In genomic region chr15:80955571-80956452, GRCh38 we compare ENCODE assay signal across 8 cellular contexts. TPM values are rescaled to one million over a fixed set of nuclear protein-coding genes. Genes with fewer than 3 reads are reported as not detected.
A peak's percentile ranks its signal among the peaks of the same experiment; 100 is the strongest.
DNase-seq lines count a peak whose midpoint lies in the region; ATAC-seq and TF ChIP-seq lines count a peak whose summit lies in the region.
"Not testable (repeated sequence)": the region's sequence is repeated elsewhere in the genome, so short reads cannot be mapped to it uniquely, and the experiment has no call there.

No MANE protein-coding gene starts in this region.

- peaks cover 32% of the 10 kb centered on the region for H3K36me3 Mint-ChIP-seq in activated CD8-positive, alpha-beta T cell treated with anti-CD3 and anti-CD28 coated beads, Interleukin-2, amount 10 ng/mL, durations not matched to agents 7 days and 5 days (ENCODE audit: low read depth)

- H3K9me3 ChIP-seq in PC-9 (ENCODE audit: insufficient read depth, low read depth): not testable (repeated sequence)

- H3K4me3 Mint-ChIP-seq in activated CD8-positive, alpha-beta T cell treated with anti-CD3 and anti-CD28 coated beads, Interleukin-2, amount 10 ng/mL, durations not matched to agents 7 days and 5 days: not testable (repeated sequence)

- not testable (repeated sequence) for H3K4me3 ChIP-seq in PC-9; retinal pigment epithelial cell (ENCODE audit: low read length)

- not testable (repeated sequence) for H4K20me1 ChIP-seq in PC-9 (ENCODE audit: insufficient read depth)

- DNase-seq in COLO829 (ENCODE audit: low spot score) (peak; percentile 16), PC-9 (peak; percentile 81 to 95), amniotic stem cell (lab: John Stamatoyannopoulos, UW) (peak; percentile 80), glomerular endothelial cell (ENCODE audit: extremely low read depth, low read depth, low spot score) (peak; percentile 12), retinal pigment epithelial cell (ENCODE audit: low read depth) (peak; percentile 80)
- peak; percentile 36 for DNase-seq in activated CD8-positive, alpha-beta T cell treated with anti-CD3 and anti-CD28 coated beads, Interleukin-2, amount 10 ng/mL, durations not matched to agents 7 days and 5 days
- DNase-seq in stimulated activated CD8-positive, alpha-beta memory T cell treated with anti-CD3 and anti-CD28 coated beads, Interleukin-7, amount 100 ng/mL, for 4 hours (ENCODE audit: low read depth in 2 of 2): peak; percentile 43 to 45

- peak overlapping the region; percentile 82 for H3K27ac ChIP-seq in PC-9

- ATAC-seq in HG02798 (IDR thresholded peaks at IDR 0.05; ENCODE audit: poor library complexity, unreplicated experiment): peak; percentile 53
- peak; percentile 64 for ATAC-seq in activated CD8-positive, alpha-beta T cell treated with anti-CD3 and anti-CD28 coated beads, Interleukin-2, amount 10 ng/mL, durations not matched to agents 7 days and 5 days

- peak overlapping the region; percentile 59 for H3K4me2 ChIP-seq in PC-9

- H3K79me2 ChIP-seq in PC-9 (ENCODE audit: low read depth): not testable (repeated sequence)

- CTCF ChIA-PET in PC-9 (lab: Charles Lee): not testable (repeated sequence)
- CTCF ChIA-PET in activated CD8-positive, alpha-beta T cell treated with anti-CD3 and anti-CD28 coated beads, Interleukin-2, amount 10 ng/mL, durations not matched to agents 7 days and 5 days (lab: Charles Lee): interaction anchor here (1.3 kb wide), 1 partner anchor 14 kb away, joined by 6 read pairs; no protein-coding TSS in a partner anchor

- H3F3A ChIP-seq in PC-9 (ENCODE audit: insufficient read depth, low read depth): peaks cover 35% of the 10 kb centered on the region

- not testable (repeated sequence) for H3K27me3 ChIP-seq in PC-9 (ENCODE audit: insufficient read depth, low read depth)

- POLR2A ChIA-PET in PC-9 (lab: Charles Lee; ENCODE audit: unreplicated experiment): interaction anchor here (0.7 kb wide), 1 partner anchor 111 kb away, joined by 3 read pairs; no protein-coding TSS in a partner anchor
- POLR2A ChIA-PET in activated CD8-positive, alpha-beta T cell treated with anti-CD3 and anti-CD28 coated beads, Interleukin-2, amount 10 ng/mL, durations not matched to agents 7 days and 5 days (lab: Charles Lee): not testable (repeated sequence)

- not testable (repeated sequence) for TF ChIP-seq CTCF in PC-9 (conservative IDR thresholded peaks at IDR 0.05); retinal pigment epithelial cell (conservative IDR thresholded peaks at IDR 0.05; ENCODE audit: low read depth, low read length)

- not testable (repeated sequence) for H3K9me3 Mint-ChIP-seq in activated CD8-positive, alpha-beta T cell treated with anti-CD3 and anti-CD28 coated beads, Interleukin-2, amount 10 ng/mL, durations not matched to agents 7 days and 5 days (ENCODE audit: insufficient read depth)

- intact Hi-C loops in PC-9 (cut with micrococcal nuclease; ENCODE audit: unreplicated experiment): loop anchor here (1.0 kb wide), 2 partner anchors 11 to 277 kb away; no protein-coding TSS in a partner anchor

- not testable (repeated sequence) for H3K27ac Mint-ChIP-seq in activated CD8-positive, alpha-beta T cell treated with anti-CD3 and anti-CD28 coated beads, Interleukin-2, amount 10 ng/mL, durations not matched to agents 7 days and 5 days

- not testable (repeated sequence) for H3K36me3 ChIP-seq in PC-9 (ENCODE audit: low read depth)

- H3K4me1 ChIP-seq in PC-9 (replicated peaks; ENCODE audit: insufficient read depth): peaks cover 49% of the 10 kb centered on the region

- H3K4me1 Mint-ChIP-seq in activated CD8-positive, alpha-beta T cell treated with anti-CD3 and anti-CD28 coated beads, Interleukin-2, amount 10 ng/mL, durations not matched to agents 7 days and 5 days (ENCODE audit: low read depth): not testable (repeated sequence)

- H3K27me3 Mint-ChIP-seq in activated CD8-positive, alpha-beta T cell treated with anti-CD3 and anti-CD28 coated beads, Interleukin-2, amount 10 ng/mL, durations not matched to agents 7 days and 5 days (ENCODE audit: low read depth): not testable (repeated sequence)

- H3K9me2 ChIP-seq in PC-9 (ENCODE audit: insufficient read depth): not testable (repeated sequence)

- H2AFZ ChIP-seq in PC-9: not testable (repeated sequence)

- BruUV-seq in PC-9 (replicated peaks; lab: Mats Ljungman, UMichigan): not testable (repeated sequence)

RNA-seq across cellular contexts. Expression of gene MESD, which starts 33.8 kb away (rescaled TPM):
- total RNA-seq in PC-9 (2021): 21.9 and 22.8 TPM in 2 replicates
- 10 to 100 TPM; 27.0 to 27.4 TPM for total RNA-seq in activated CD8-positive, alpha-beta T cell treated with anti-CD3 and anti-CD28 coated beads, Interleukin-2, amount 10 ng/mL, durations not matched to agents 7 days and 5 days
- 20.7 and 21.0 TPM in 2 replicates for total RNA-seq in glomerular endothelial cell

RNA-seq across cellular contexts. Expression of gene TLNRD1, which starts 44.9 kb away (rescaled TPM):
- total RNA-seq in PC-9 (2021): 14.9 and 18.2 TPM in 2 replicates
- total RNA-seq in activated CD8-positive, alpha-beta T cell treated with anti-CD3 and anti-CD28 coated beads, Interleukin-2, amount 10 ng/mL, durations not matched to agents 7 days and 5 days: 10 to 100 TPM; 32.3 to 33.8 TPM
- 46.5 and 60.2 TPM in 2 replicates for total RNA-seq in glomerular endothelial cell

Comparison
In these comparisons a context has a peak if more than half of its experiments do, and no peak if none do; other contexts are left out.
1. DNase-seq: peak in every context shown above with its lines; median percentile 88 in PC-9; 80 in amniotic stem cell; 80 in retinal pigment epithelial cell; 44 in stimulated activated CD8-positive, alpha-beta memory T cell treated with anti-CD3 and anti-CD28 coated beads, Interleukin-7, amount 100 ng/mL, for 4 hours; 36 in activated CD8-positive, alpha-beta T cell treated with anti-CD3 and anti-CD28 coated beads, Interleukin-2, amount 10 ng/mL, durations not matched to agents 7 days and 5 days; 16 in COLO829; 12 in glomerular endothelial cell.